In genomic region chr12:89873745-89874144, GRCh38 we compare ENCODE assay signal across 10 cellular contexts.
DNase-seq lines count a peak whose midpoint lies in the region; ATAC-seq and TF ChIP-seq lines count a peak whose summit lies in the region.
"Had no signal": no experiment of that assay in that cellular context is flagged by ENCODE, and none has a peak within 500 bp of the region (broad histone marks: within the 10 kb centered on the region; RNA-seq: fewer than 3 reads in every experiment).

No MANE protein-coding gene starts in this region.

- ATAC-seq in GM18907 (IDR thresholded peaks at IDR 0.05; ENCODE audit: unreplicated experiment) (peak; percentile 60), HG03354 (IDR thresholded peaks at IDR 0.05; ENCODE audit: poor library complexity, severe bottlenecking, unreplicated experiment) (peak; percentile 66)
- ATAC-seq: left colon had no signal

- H3K4me3 Mint-ChIP-seq in chondrocyte (ENCODE audit: unreplicated experiment): no peak overlapping the region

- H3K27ac Mint-ChIP-seq in chondrocyte (ENCODE audit: unreplicated experiment): peak overlapping the region; percentile 70
- H3K27ac Mint-ChIP-seq: IgD-negative memory B cell had no signal

- no peaks in the 10 kb centered on the region for H3K27me3 Mint-ChIP-seq in chondrocyte (ENCODE audit: low read depth)
- H3K27me3 Mint-ChIP-seq: IgD-negative memory B cell had no signal

- peaks cover 14% of the 10 kb centered on the region for H3K9me3 Mint-ChIP-seq in chondrocyte (ENCODE audit: low read depth)

- peaks cover 9% of the 10 kb centered on the region for H3K36me3 Mint-ChIP-seq in chondrocyte (ENCODE audit: low read depth)

- DNase-seq in chondrocyte (ENCODE audit: low spot score) (no peak), renal cortical epithelial cell (ENCODE audit: low read depth) (peak; percentile 35), OCI-M1 (lab: John Stamatoyannopoulos, UW) (no peak)
- no peak for DNase-seq in activated CD4-positive, CD25-positive, alpha-beta regulatory T cell treated with anti-CD3 and anti-CD28 coated beads, Interleukin-2, amount 50 U/mL, for 72 hours
- no peak for DNase-seq in activated CD4-positive, alpha-beta T cell treated with anti-CD3 and anti-CD28 coated beads, Interleukin-2, amount 50 U/mL, for 48 hours
- DNase-seq: erythroblast, left colon had no signal

- TF ChIP-seq CTCF in chondrocyte (IDR thresholded peaks at IDR 0.05): peak; percentile 38

- H3K4me1 Mint-ChIP-seq in chondrocyte (ENCODE audit: low read depth): peaks cover 23% of the 10 kb centered on the region
